ENCODE assay signal across 15 cellular contexts in the genomic region with DNA sequence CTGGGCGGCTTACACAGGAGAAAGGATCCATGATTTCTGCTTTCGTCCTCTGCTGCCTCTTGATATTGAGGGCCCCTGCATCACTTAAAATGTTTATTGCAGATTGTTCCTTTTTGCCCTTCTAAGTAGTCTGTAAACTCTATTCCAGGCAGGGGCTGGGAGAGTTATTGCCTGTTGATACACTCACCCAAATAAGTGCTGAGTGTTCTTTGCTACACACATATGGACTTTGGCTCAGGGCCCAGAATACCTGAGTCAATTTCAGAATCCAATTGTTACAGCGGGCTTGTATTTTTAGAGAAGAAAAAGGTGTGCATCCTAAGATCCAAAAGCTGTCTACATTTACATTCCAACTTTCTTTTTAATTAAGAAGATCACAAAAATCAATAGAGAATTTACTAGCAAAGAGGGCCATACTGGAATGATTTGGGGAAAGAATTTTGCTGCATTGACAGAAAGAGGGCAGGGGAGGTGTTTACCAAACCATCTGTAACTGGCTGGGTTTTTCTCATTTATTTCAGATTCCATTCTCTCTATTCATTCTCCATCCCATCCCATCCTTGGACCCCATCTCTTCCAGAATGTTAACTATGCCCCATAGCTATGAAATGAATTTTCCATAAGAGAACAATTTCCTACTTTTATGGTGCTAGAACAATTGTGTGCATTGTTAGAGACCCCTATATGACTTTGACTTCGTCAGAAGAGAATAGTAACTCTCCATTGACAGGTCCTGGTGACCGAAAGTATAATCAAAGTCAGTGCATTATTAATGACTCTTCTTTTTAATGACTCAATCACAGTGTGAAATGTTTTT.
DNase-seq lines count a peak whose midpoint lies in the region; ATAC-seq and TF ChIP-seq lines count a peak whose summit lies in the region.
"Had no signal": no experiment of that assay in that cellular context is flagged by ENCODE, and none has a peak within 500 bp of the region (broad histone marks: within the 10 kb centered on the region; RNA-seq: fewer than 3 reads in every experiment).

No MANE protein-coding gene starts in this region.

- TF ChIP-seq CTCF in foreskin keratinocyte (conservative IDR thresholded peaks at IDR 0.05) = no peak

- no peak overlapping the region for H3K27ac ChIP-seq in foreskin keratinocyte
- H3K27ac ChIP-seq: neutrophil, SK-N-MC, skin epidermis had no signal

- H3K4me1 ChIP-seq in foreskin keratinocyte = no peaks in the 10 kb centered on the region

- peak; percentile 45 for DNase-seq in NCI-H146 (lab: John Stamatoyannopoulos, UW)
- DNase-seq in NCI-H146 treated with DMSO at 0.1 percent for 48 hours (lab: John Stamatoyannopoulos, UW; ENCODE audit: unreplicated experiment) = no peak
- DNase-seq in NCI-H510A (lab: John Stamatoyannopoulos, UW) = peak; percentile 67
- DNase-seq in foreskin keratinocyte = peak; percentile 28 to 63
- DNase-seq in ureter (ENCODE audit: low spot score) = peak; percentile 55
- DNase-seq in HuH-7.5 (ENCODE audit: low spot score) = no peak
- DNase-seq in epidermal melanocyte (ENCODE audit: insufficient read length, low spot score) = no peak
- DNase-seq: activated CD4-positive, alpha-beta memory T cell treated with anti-CD3 and anti-CD28 coated beads, Interleukin-2, amount 10 ng/mL, durations not matched to agents 7 days and 5 days; activated effector memory CD4-positive, alpha-beta T cell treated with anti-CD3 and anti-CD28 coated beads, Interleukin-2, amount 50 U/mL, for 16 hours; aorta; stimulated activated naive CD4-positive, alpha-beta T cell treated with Interleukin-2 at 50 U/mL for 16 hours had no signal

- peak; percentile 55 for ATAC-seq in foreskin keratinocyte
- no peak for ATAC-seq in SK-N-SH treated with all-trans-retinoic acid at 6 μM for 48 hours

- H3K27me3 ChIP-seq in foreskin keratinocyte = no peaks in the 10 kb centered on the region
- H3K27me3 ChIP-seq: neutrophil had no signal

TF ChIP-seq in SK-N-SH treated with all-trans-retinoic acid at 6 μM for 48 hours, 23 proteins besides CTCF, POLR2A, EP300 and RAD21:
- TF ChIP-seq, protein P1, sequence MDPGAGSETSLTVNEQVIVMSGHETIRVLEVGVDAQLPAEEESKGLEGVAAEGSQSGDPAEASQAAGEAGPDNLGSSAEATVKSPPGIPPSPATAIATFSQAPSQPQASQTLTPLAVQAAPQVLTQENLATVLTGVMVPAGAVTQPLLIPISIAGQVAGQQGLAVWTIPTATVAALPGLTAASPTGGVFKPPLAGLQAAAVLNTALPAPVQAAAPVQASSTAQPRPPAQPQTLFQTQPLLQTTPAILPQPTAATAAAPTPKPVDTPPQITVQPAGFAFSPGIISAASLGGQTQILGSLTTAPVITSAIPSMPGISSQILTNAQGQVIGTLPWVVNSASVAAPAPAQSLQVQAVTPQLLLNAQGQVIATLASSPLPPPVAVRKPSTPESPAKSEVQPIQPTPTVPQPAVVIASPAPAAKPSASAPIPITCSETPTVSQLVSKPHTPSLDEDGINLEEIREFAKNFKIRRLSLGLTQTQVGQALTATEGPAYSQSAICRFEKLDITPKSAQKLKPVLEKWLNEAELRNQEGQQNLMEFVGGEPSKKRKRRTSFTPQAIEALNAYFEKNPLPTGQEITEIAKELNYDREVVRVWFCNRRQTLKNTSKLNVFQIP (CRISPR knock-in tag; IDR thresholded peaks at IDR 0.05; ENCODE audit: borderline replicate concordance, low read depth) = no peak

Comparison
In these comparisons a context has a peak if more than half of its experiments do, and no peak if none do; other contexts are left out.
1. DNase-seq: peak in NCI-H146 (single experiment), NCI-H510A (single experiment), foreskin keratinocyte (2 of 2) and ureter (single experiment); none in NCI-H146 treated with DMSO at 0.1 percent for 48 hours (single experiment), HuH-7.5 (single experiment) and epidermal melanocyte (single experiment).